ENCODE assay signal across 9 cellular contexts in the genomic region with DNA sequence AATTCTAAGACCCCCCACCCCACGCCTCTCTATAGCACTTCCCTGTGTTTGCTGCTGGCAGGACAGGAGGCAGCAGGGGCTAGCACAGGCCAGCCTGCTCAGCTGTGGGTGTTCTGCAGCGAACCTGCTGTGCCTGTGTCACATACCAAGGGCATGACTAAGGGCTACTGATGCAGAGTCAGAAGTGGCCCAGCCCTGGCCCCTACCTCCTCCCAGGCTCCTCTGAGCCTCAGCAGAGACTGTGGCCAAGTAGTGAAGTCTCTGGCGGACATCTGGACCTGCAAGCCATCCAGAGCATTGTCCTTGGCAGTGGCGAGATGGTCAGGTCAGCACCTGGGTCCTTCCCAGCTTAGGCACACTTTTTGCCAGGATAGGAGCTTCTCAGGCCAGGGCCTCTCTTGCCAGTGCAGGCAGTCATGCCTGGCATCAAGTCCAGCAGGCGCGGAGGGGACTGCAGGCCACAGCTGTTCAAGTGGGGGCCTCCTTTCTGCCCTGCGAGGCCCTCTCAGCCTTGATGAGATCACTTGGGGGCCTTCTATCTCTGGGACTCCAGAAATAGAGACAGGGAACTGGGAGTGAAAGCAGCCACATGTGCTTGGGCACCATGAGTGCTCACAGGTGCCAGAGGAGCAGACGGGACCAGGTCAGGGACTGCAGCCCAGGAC.
A peak's percentile ranks its signal among the peaks of the same experiment; 100 is the strongest.
DNase-seq lines count a peak whose midpoint lies in the region; ATAC-seq and TF ChIP-seq lines count a peak whose summit lies in the region.
"Had no signal": no experiment of that assay in that cellular context is flagged by ENCODE, and none has a peak within 500 bp of the region (broad histone marks: within the 10 kb centered on the region; RNA-seq: fewer than 3 reads in every experiment).

No MANE protein-coding gene starts in this region.

- TF ChIP-seq POLR2A in sigmoid colon (IDR thresholded peaks at IDR 0.05): no peak
- TF ChIP-seq POLR2A in vagina (IDR thresholded peaks at IDR 0.05): no peak

- DNase-seq in HFF-Myc (ENCODE audit: extremely low read depth, low read depth): peak; percentile 14
- peak; percentile 51 for DNase-seq in RWPE1 (ENCODE audit: low spot score)
- DNase-seq in Right ventricle myocardium inferior (ENCODE audit: missing footprints): peak; percentile 50
- peak; percentile 57 for DNase-seq in sigmoid colon
- DNase-seq in stimulated activated CD4-positive, alpha-beta T cell treated with anti-CD3 and anti-CD28 coated beads, Interleukin-4, amount 100 ng/mL, for 24 hours: no peak
- no peak for DNase-seq in vagina (ENCODE audit: extremely low spot score in 2 of 2)
- DNase-seq: activated effector memory CD4-positive, alpha-beta T cell treated with Interleukin-2 at 50 U/mL for 16 hours had no signal

- CTCF ChIA-PET in RWPE1 (lab: Yijun Ruan, JAX): no interaction called here

- POLR2A ChIA-PET in RWPE1 (lab: Yijun Ruan, JAX; ENCODE audit: low non-redundant PET): no interaction called here

- H3K9me3 ChIP-seq in sigmoid colon (no peaks in the 10 kb centered on the region), vagina (no peaks in the 10 kb centered on the region)

- no peak for TF ChIP-seq EP300 in sigmoid colon (IDR thresholded peaks at IDR 0.05)

- H3K4me1 ChIP-seq in sigmoid colon (no peaks in the 10 kb centered on the region), vagina (no peaks in the 10 kb centered on the region)

- H3K27me3 ChIP-seq in sigmoid colon (no peaks in the 10 kb centered on the region), vagina (no peaks in the 10 kb centered on the region)

- H3K36me3 ChIP-seq in sigmoid colon: no peaks in the 10 kb centered on the region
- no peaks in the 10 kb centered on the region for H3K36me3 ChIP-seq in vagina

- intact Hi-C loops in Right ventricle myocardium inferior (cut with DNase I) (no loop called here), sigmoid colon (cut with DNase I) (no loop called here), vagina (cut with DNase I) (no loop called here)

- ATAC-seq in Right ventricle myocardium inferior: peak; percentile 70
- no peak for ATAC-seq in HG02759 (IDR thresholded peaks at IDR 0.05; ENCODE audit: unreplicated experiment)

- H3K4me3 ChIP-seq in HFF-Myc (replicated peaks; ENCODE audit: low read depth, low read length): no peak overlapping the region
- no peak overlapping the region for H3K4me3 ChIP-seq in sigmoid colon
- H3K4me3 ChIP-seq in vagina: no peak overlapping the region
- H3K4me3 ChIP-seq: SK-N-MC had no signal

- WGBS in sigmoid colon, 2 donors: 84 to 87% methylated on average over 8 of the region's 8 CpGs

- TF ChIP-seq CTCF in HFF-Myc (IDR thresholded peaks at IDR 0.05; ENCODE audit: low read depth, low read length, missing control alignments) (no peak), RWPE1 (conservative IDR thresholded peaks at IDR 0.05; ENCODE audit: low read depth) (no peak), sigmoid colon (IDR thresholded peaks at IDR 0.05) (no peak), vagina (IDR thresholded peaks at IDR 0.05) (no peak)

- H3K27ac ChIP-seq in RWPE1 (no peak overlapping the region), sigmoid colon (no peak overlapping the region), vagina (no peak overlapping the region)
- H3K27ac ChIP-seq: SK-N-MC had no signal

Comparison
In these comparisons a context has a peak if more than half of its experiments do, and no peak if none do; other contexts are left out.
1. DNase-seq: peak in HFF-Myc (single experiment), RWPE1 (single experiment), Right ventricle myocardium inferior (single experiment) and sigmoid colon (single experiment); none in stimulated activated CD4-positive, alpha-beta T cell treated with anti-CD3 and anti-CD28 coated beads, Interleukin-4, amount 100 ng/mL, for 24 hours (single experiment) and vagina (0 of 2).